In genomic region chr6:149863596-149863845, GRCh38 we compare ENCODE assay signal across 8 cellular contexts. TPM values are rescaled to one million over a fixed set of nuclear protein-coding genes. Genes with fewer than 3 reads are reported as not detected.
DNase-seq lines count a peak whose midpoint lies in the region; ATAC-seq, FAIRE-seq and TF ChIP-seq lines count a peak whose summit lies in the region.

No MANE protein-coding gene starts in this region.

- RAD21 ChIA-PET in GM12878 (lab: Charles Lee; ENCODE audit: unreplicated experiment), result no interaction called here

- H2AFZ ChIP-seq in GM12878 (ENCODE audit: control insufficient read depth, low read depth, low read length), result peak overlapping the region; percentile 61

- POLR2A ChIA-PET in GM12878 (lab: Charles Lee), result no interaction called here

- peak overlapping the region; percentile 85 for H3K56ac ChIP-seq in mesendoderm (ENCODE audit: low read length)

- H4K5ac ChIP-seq in mesendoderm (ENCODE audit: low read length), result no peak overlapping the region

- H3K18ac ChIP-seq in mesendoderm (ENCODE audit: low read length), result no peak overlapping the region

- SMC1A ChIA-PET in GM12878 (lab: Charles Lee; ENCODE audit: uncharacterized antibody, unreplicated experiment), result no interaction called here

- TF ChIP-seq EP300 in GM12878 (IDR thresholded peaks at IDR 0.05; ENCODE audit: borderline replicate concordance in 1 of 2, control insufficient read depth in 1 of 2, low read depth in 2 of 2, low read length in 2 of 2), result no peak

- intact Hi-C loops in GM12878 (cut with micrococcal nuclease; ENCODE audit: unreplicated experiment) (loop anchor here (10.0 kb wide), 1 partner anchor 139 kb away; no protein-coding TSS in a partner anchor), aorta (cut with DNase I) (loop anchor here in 1 of 2 donors (2.0 to 10.0 kb wide), 2 partner anchors 27 to 119 kb away; partner anchors contain the start of genes NUP43 and PCMT1)

- no peak for TF ChIP-seq CTCF in GM12878 (IDR thresholded peaks at IDR 0.05 in 2 of 3, conservative IDR thresholded peaks at IDR 0.05 in 1 of 3; ENCODE audit: control insufficient read depth in 2 of 3, extremely low read depth in 1 of 3, insufficient read depth in 1 of 3, low read depth in 3 of 3, low read length in 3 of 3)

- H3K9me3 ChIP-seq in GM12878 (replicated peaks; ENCODE audit: control insufficient read depth, insufficient read depth, low read length), result no peaks in the 10 kb centered on the region; the same call in 2 of the 3 replicates
- H3K9me3 ChIP-seq in aorta (ENCODE audit: control insufficient read depth, low read length), result no peaks in the 10 kb centered on the region

- H3K9ac ChIP-seq in GM12878 (ENCODE audit: control insufficient read depth, insufficient read depth, low read length) (no peak overlapping the region), mesendoderm (ENCODE audit: low read length) (peak overlapping the region; percentile 70)

- H4K8ac ChIP-seq in mesendoderm (ENCODE audit: low read depth, low read length), result no peak overlapping the region

- H2BK5ac ChIP-seq in mesendoderm (ENCODE audit: low read length), result no peak overlapping the region

- no peaks in the 10 kb centered on the region for H4K20me1 ChIP-seq in GM12878 (ENCODE audit: control insufficient read depth, insufficient read depth)

- CTCF ChIA-PET in GM12878 (lab: Yijun Ruan, JAX), result no interaction called here

- H3K4ac ChIP-seq in mesendoderm (ENCODE audit: low read depth, low read length), result no peak overlapping the region

- H3K36me3 ChIP-seq in GM12878 (ENCODE audit: control insufficient read depth in 2 of 2, insufficient read depth in 2 of 2, low read length in 1 of 2) (no peaks in the 10 kb centered on the region), mesendoderm (ENCODE audit: control insufficient read depth, insufficient read depth, low read length) (no peaks in the 10 kb centered on the region), aorta (ENCODE audit: control insufficient read depth in 1 of 2, insufficient read depth in 2 of 2, low read length in 1 of 2) (no peaks in the 10 kb centered on the region)

- no peak overlapping the region for H2BK15ac ChIP-seq in mesendoderm (replicated peaks; ENCODE audit: low read depth)

- no peak for TF ChIP-seq POLR2A in GM12878 (IDR thresholded peaks at IDR 0.05; ENCODE audit: low read depth, low read length)

- ATAC-seq in HG03135 (IDR thresholded peaks at IDR 0.05; ENCODE audit: unreplicated experiment) (peak; percentile 7), GM12878 (peak; percentile 10; the same call in 2 of the 3 replicates), aorta (ENCODE audit: low FRiP score) (no peak), GM19463 (IDR thresholded peaks at IDR 0.05; ENCODE audit: unreplicated experiment) (no peak)

- FAIRE-seq in GM19239 (lab: Jason Lieb, UNC), result no peak
- no peak for FAIRE-seq in GM12878 (lab: Jason Lieb, UNC)

- H3K4me1 ChIP-seq in GM12878 (ENCODE audit: control insufficient read depth, insufficient read depth, low read length) (no peaks in the 10 kb centered on the region; the same call in 1 of the 2 replicates), mesendoderm (ENCODE audit: control insufficient read depth, low read depth, low read length) (no peaks in the 10 kb centered on the region), aorta (ENCODE audit: control insufficient read depth in 1 of 2, insufficient read depth in 2 of 2, low read length in 2 of 2) (no peaks in the 10 kb centered on the region)

- DNase-seq in GM19239 (ENCODE audit: insufficient read length, low spot score) (peak; percentile 15), GM12878 (ENCODE audit: low read depth, low spot score) (no peak), mesendoderm (no peak), aorta (no peak), LoVo (ENCODE audit: low spot score) (no peak), KBM-7 (no peak)

- H2AK5ac ChIP-seq in mesendoderm (ENCODE audit: low read length), result no peak overlapping the region

- H3K79me1 ChIP-seq in mesendoderm (ENCODE audit: low read length), result no peaks in the 10 kb centered on the region

- no peak for TF ChIP-seq RAD21 in GM12878 (IDR thresholded peaks at IDR 0.05; ENCODE audit: insufficient read depth, low read depth, low read length)

- no TSS peak for BruUV-seq in GM12878 (replicated peaks; lab: Mats Ljungman, UMichigan)

- H3K27ac ChIP-seq in GM12878 (ENCODE audit: control insufficient read depth, insufficient read depth) (no peak overlapping the region), mesendoderm (ENCODE audit: low read depth, low read length) (no peak overlapping the region), aorta (ENCODE audit: low read depth in 1 of 2, low read length in 2 of 2) (peak overlapping the region in 1 of 2 donors; percentile 70)

- no peak overlapping the region for H2BK120ac ChIP-seq in mesendoderm (ENCODE audit: low read depth, low read length)

- H3K23ac ChIP-seq in mesendoderm (ENCODE audit: low read length), result no peak overlapping the region

- in situ Hi-C loops in GM12878 (cut with MboI) (no loop called here), KBM-7 (cut with MboI; ENCODE audit: low pct_unique_long_range_greater_than_20kb, low sequenced_read_pairs) (no loop called here)

- WGBS in GM12878 (ENCODE audit: insufficient coverage, insufficient replicate concordance, low lambda C conversion rate, missing lambda C conversion rate), result under 1% methylated on average over 19 of the region's 30 CpGs
- WGBS in mesendoderm (ENCODE audit: extremely low coverage, insufficient coverage, low lambda C conversion rate), result no CpG with 5 or more reads among the region's 30 CpGs
- 0% methylated on average over 22 to 30 of the region's 30 CpGs for WGBS in aorta, 2 donors

- H3K27me3 ChIP-seq in GM12878 (replicated peaks in 1 of 2; ENCODE audit: control insufficient read depth in 2 of 2, insufficient read depth in 2 of 2, low read length in 1 of 2) (peaks cover 5 to 12% of the 10 kb centered on the region in 2 experiments), mesendoderm (ENCODE audit: insufficient read depth, low read length, poor library complexity) (no peaks in the 10 kb centered on the region), aorta (ENCODE audit: control insufficient read depth in 1 of 2, insufficient read depth in 2 of 2, low read length in 1 of 2) (no peaks in the 10 kb centered on the region)

- no peaks in the 10 kb centered on the region for H3K79me2 ChIP-seq in GM12878 (ENCODE audit: control insufficient read depth, insufficient read depth, low read length)
- H3K79me2 ChIP-seq in mesendoderm (ENCODE audit: control insufficient read depth, insufficient read depth, low read length), result no peaks in the 10 kb centered on the region

- H3K4me2 ChIP-seq in GM12878 (ENCODE audit: control insufficient read depth, insufficient read depth), result peak overlapping the region; percentile 90
- H3K4me2 ChIP-seq in mesendoderm (ENCODE audit: low read length), result peak overlapping the region; percentile 98

- H3K4me3 ChIP-seq in GM12878 (peak overlapping the region; percentile 51), mesendoderm (ENCODE audit: low read length) (peak overlapping the region; percentile 57), aorta (ENCODE audit: low read length in 2 of 2) (peak overlapping the region; percentile 74 to 82)

RNA-seq across cellular contexts. Expression of gene LRP11, which starts 0.6 kb away (rescaled TPM):
- 0.10 TPM in 1 of 2 replicates, not detected in the other for total RNA-seq in GM12878 (2013; cell fraction: nucleolus; rRNA removed)
- total RNA-seq in GM12878 (2014; rRNA removed) (under 0.01 TPM in 1 of 2 replicates, not detected in the other), GM12878 (2014; rRNA removed; fragmentation: Illumina TruSeq; extraction: Trizol) (not detected in 2 replicates), GM12878 (2021) (0.05 and 0.23 TPM in 2 replicates), aorta (10 to 100 TPM; 24.4 to 35.3 TPM)
- not detected for polyA plus RNA-seq in GM12878 (2011; ENCODE audit: low read depth)
- polyA plus RNA-seq in GM12878 (2011; rRNA removed) (not detected in 2 replicates), GM12878 (2014; fragmentation: Illumina TruSeq; extraction: Trizol) (0.01 TPM in 1 of 2 replicates, not detected in the other), GM12878 (2014; fragmentation: Nextera tagmentation; extraction: Ambion mirVana) (under 1 TPM in 1 of 2 experiments, not detected in 1; 0.04 TPM), GM12878 (2014; rRNA removed) (not detected in 2 replicates), GM12878 (2016; fragmentation: Nextera tagmentation; extraction: Ambion mirVana) (not detected), aorta (10 to 100 TPM in 1 of 2 donors, under 1 TPM in 1; 0.63 to 13.3 TPM)
- polyA plus RNA-seq in GM12878 (2011; cell fraction: cytosol; rRNA removed), result not detected in 2 replicates
- not detected in 2 replicates for polyA plus RNA-seq in GM12878 (2011; cell fraction: nucleus; rRNA removed)
- polyA plus RNA-seq in GM12878 (2012), result 0.04 TPM in 2 replicates
- not detected in 2 replicates for polyA minus RNA-seq in GM12878 (2011; rRNA and poly(A)+ RNA removed)
- 0.40 and 0.94 TPM in 2 replicates for polyA minus RNA-seq in GM12878 (2011; cell fraction: cytosol; rRNA and poly(A)+ RNA removed)
- polyA minus RNA-seq in GM12878 (2011; cell fraction: nucleus; rRNA and poly(A)+ RNA removed), result 0.12 TPM in 1 of 2 replicates, not detected in the other
- 4.5 TPM for polyA plus RNA-seq in mesendoderm (2013, experiment 1 of 2)
- 4.4 TPM for polyA plus RNA-seq in mesendoderm (2013, experiment 2 of 2)

RNA-seq across cellular contexts. Expression of gene RAET1E, which starts 34.4 kb away (rescaled TPM):
- not detected in 2 replicates for total RNA-seq in GM12878 (2013; cell fraction: nucleolus; rRNA removed)
- total RNA-seq in GM12878 (2014; rRNA removed) (not detected in 2 replicates), GM12878 (2014; rRNA removed; fragmentation: Illumina TruSeq; extraction: Trizol) (not detected in 2 replicates), GM12878 (2021) (not detected in 2 replicates), aorta (under 1 TPM; 0.18 to 0.65 TPM)
- polyA plus RNA-seq in GM12878 (2011; ENCODE audit: low read depth), result not detected
- polyA plus RNA-seq in GM12878 (2011; rRNA removed) (not detected in 2 replicates), GM12878 (2014; fragmentation: Illumina TruSeq; extraction: Trizol) (not detected in 2 replicates), GM12878 (2014; fragmentation: Nextera tagmentation; extraction: Ambion mirVana) (not detected), GM12878 (2014; rRNA removed) (0.10 TPM in 1 of 2 replicates, not detected in the other), GM12878 (2016; fragmentation: Nextera tagmentation; extraction: Ambion mirVana) (not detected), aorta (1 to 10 TPM in 1 of 2 donors, not detected in 1; 1.7 TPM)
- not detected in 2 replicates for polyA plus RNA-seq in GM12878 (2011; cell fraction: cytosol; rRNA removed)
- polyA plus RNA-seq in GM12878 (2011; cell fraction: nucleus; rRNA removed), result not detected in 2 replicates
- not detected in 2 replicates for polyA plus RNA-seq in GM12878 (2012)
- not detected in 2 replicates for polyA minus RNA-seq in GM12878 (2011; rRNA and poly(A)+ RNA removed)
- 0.67 TPM in 1 of 2 replicates, not detected in the other for polyA minus RNA-seq in GM12878 (2011; cell fraction: cytosol; rRNA and poly(A)+ RNA removed)
- not detected in 2 replicates for polyA minus RNA-seq in GM12878 (2011; cell fraction: nucleus; rRNA and poly(A)+ RNA removed)
- not detected for polyA plus RNA-seq in mesendoderm (2013, experiment 1 of 2)
- not detected for polyA plus RNA-seq in mesendoderm (2013, experiment 2 of 2)

RNA-seq across cellular contexts. Expression of gene RAET1G, which starts 59.4 kb away (rescaled TPM):
- total RNA-seq in GM12878 (2013; cell fraction: nucleolus; rRNA removed), result not detected in 2 replicates
- total RNA-seq in GM12878 (2014; rRNA removed) (not detected in 2 replicates), GM12878 (2014; rRNA removed; fragmentation: Illumina TruSeq; extraction: Trizol) (not detected in 2 replicates), GM12878 (2021) (not detected in 2 replicates), aorta (under 1 TPM in 1 of 2 donors, not detected in 1; 0.99 TPM)
- polyA plus RNA-seq in GM12878 (2011; ENCODE audit: low read depth), result not detected
- polyA plus RNA-seq in GM12878 (2011; rRNA removed) (not detected in 2 replicates), GM12878 (2014; fragmentation: Illumina TruSeq; extraction: Trizol) (not detected in 2 replicates), GM12878 (2014; fragmentation: Nextera tagmentation; extraction: Ambion mirVana) (not detected), GM12878 (2014; rRNA removed) (not detected in 2 replicates), GM12878 (2016; fragmentation: Nextera tagmentation; extraction: Ambion mirVana) (not detected), aorta (under 1 TPM in 1 of 2 donors, not detected in 1; 0.64 TPM)
- not detected in 2 replicates for polyA plus RNA-seq in GM12878 (2011; cell fraction: cytosol; rRNA removed)
- polyA plus RNA-seq in GM12878 (2011; cell fraction: nucleus; rRNA removed), result not detected in 2 replicates
- polyA plus RNA-seq in GM12878 (2012), result not detected in 2 replicates
- not detected in 2 replicates for polyA minus RNA-seq in GM12878 (2011; rRNA and poly(A)+ RNA removed)
- polyA minus RNA-seq in GM12878 (2011; cell fraction: cytosol; rRNA and poly(A)+ RNA removed), result not detected in 2 replicates
- not detected in 2 replicates for polyA minus RNA-seq in GM12878 (2011; cell fraction: nucleus; rRNA and poly(A)+ RNA removed)
- 0.03 TPM for polyA plus RNA-seq in mesendoderm (2013, experiment 1 of 2)
- not detected for polyA plus RNA-seq in mesendoderm (2013, experiment 2 of 2)

Comparison
In these comparisons a context has a peak if more than half of its experiments do, and no peak if none do; other contexts are left out.
1. ATAC-seq: peak in HG03135 (single experiment) and GM12878 (single experiment); none in aorta (single experiment) and GM19463 (single experiment).
2. RNA of gene LRP11, which starts 0.6 kb away (total RNA-seq): 24.4 to 35.3 TPM in aorta; under 0.01 to 0.23 TPM in GM12878; every median in the first group is over 10 times any median in the second.
3. Peak in every context shown above with its lines, with median percentiles within 50 percentile points of each other: H3K4me3 ChIP-seq.